16 cellular contexts compared by ENCODE assay signal in genomic region chr3:59877263-59877662, GRCh38.
DNase-seq lines count a peak whose midpoint lies in the region; FAIRE-seq and TF ChIP-seq lines count a peak whose summit lies in the region.
"Had no signal": no experiment of that assay in that cellular context is flagged by ENCODE, and none has a peak within 500 bp of the region (broad histone marks: within the 10 kb centered on the region; RNA-seq: fewer than 3 reads in every experiment).

No MANE protein-coding gene starts in this region.

- TF ChIP-seq CTCF in D721Med (IDR thresholded peaks at IDR 0.05; ENCODE audit: insufficient read depth, missing control alignments) = no peak
- TF ChIP-seq CTCF in bronchial epithelial cell (IDR thresholded peaks at IDR 0.05; ENCODE audit: insufficient read depth, low read length, severe bottlenecking) = no peak
- no peak for TF ChIP-seq CTCF in tibial artery (IDR thresholded peaks at IDR 0.05)

- no peaks in the 10 kb centered on the region for H3K36me3 ChIP-seq in bronchial epithelial cell (ENCODE audit: control insufficient read depth, insufficient read depth, low read length)
- H3K36me3 ChIP-seq in tibial artery = no peaks in the 10 kb centered on the region

- H3K4me3 ChIP-seq in bronchial epithelial cell (ENCODE audit: low read depth, low read length) = no peak overlapping the region
- H3K4me3 ChIP-seq in tibial artery = no peak overlapping the region
- H3K4me3 ChIP-seq: GM23338 had no signal

- peaks cover 0 to 13% (median 0%) of the 10 kb centered on the region in 4 donors for H3K4me1 ChIP-seq in tibial artery
- H3K4me1 ChIP-seq: Caco-2 had no signal

- no peak overlapping the region for H3K27ac ChIP-seq in tibial artery

- H3K27me3 ChIP-seq in bronchial epithelial cell (ENCODE audit: control insufficient read depth, insufficient read depth, low read length) (no peaks in the 10 kb centered on the region), tibial artery (no peaks in the 10 kb centered on the region)

- intact Hi-C loops in tibial artery (cut with DNase I; ENCODE audit: low total_unique reads) = no loop called here

- H3K9me3 ChIP-seq in tibial artery = no peaks in the 10 kb centered on the region
- H3K9me3 ChIP-seq: Caco-2 had no signal

- FAIRE-seq in D721Med (lab: Jason Lieb, UNC) (peak; percentile 21), bronchial epithelial cell (lab: Jason Lieb, UNC) (peak; percentile 28)
- FAIRE-seq: GM12891, GM18507 had no signal

- DNase-seq in D721Med (ENCODE audit: insufficient read length, low spot score) (no peak), OCI-M2 (lab: John Stamatoyannopoulos, UW; ENCODE audit: unreplicated experiment) (peak; percentile 59), bronchial epithelial cell (ENCODE audit: low read depth) (no peak), DMS114 treated with DMSO at 0.1 percent for 48 hours (lab: John Stamatoyannopoulos, UW; ENCODE audit: unreplicated experiment) (no peak), tibial artery (no peak)
- DNase-seq in activated T-cell treated with anti-CD3 and anti-CD28 coated beads, Interleukin-2, amount 50 U/mL, for 1 hour = no peak
- DNase-seq: Caco-2; CD4-positive, alpha-beta memory T cell; DMS 273 treated with DMSO at 0.1 percent for 48 hours; DMS53; DMS79 treated with DMSO at 0.1 percent for 48 hours; GF-D8; H9 had no signal
